Comparison of ENCODE assay signal across 4 cellular contexts in the genomic region with DNA sequence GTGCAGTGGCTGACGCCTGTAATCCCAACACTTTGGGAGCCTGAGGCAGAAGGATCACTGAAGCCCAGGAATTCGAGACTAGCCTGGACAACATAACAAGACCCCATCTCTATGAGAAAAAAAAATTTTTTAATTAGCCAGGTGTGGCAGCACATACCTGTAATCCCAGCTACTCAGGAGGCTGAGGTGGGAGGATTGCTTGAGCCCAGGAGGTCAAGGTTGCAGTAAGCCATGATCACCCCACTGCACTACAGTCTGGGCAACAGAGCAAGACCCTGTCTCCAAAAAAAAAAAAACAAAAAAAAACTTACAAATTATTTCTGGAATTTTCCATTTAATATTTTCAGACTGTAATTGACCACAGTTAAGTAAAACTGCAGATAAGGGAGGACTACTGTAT.
A peak's percentile ranks its signal among the peaks of the same experiment; 100 is the strongest.
TF ChIP-seq lines count a peak whose summit lies in the region.

No MANE protein-coding gene starts in this region.

TF ChIP-seq in SK-N-SH treated with all-trans-retinoic acid at 6 μM for 48 hours, 23 proteins besides CTCF, POLR2A, EP300 and RAD21:
- TF ChIP-seq ISL1 (CRISPR knock-in tag; IDR thresholded peaks at IDR 0.05) = 0 out of 2 replicates have a peak, but pooled peaks have one; percentile 29
TF ChIP-seq in SK-N-SH treated with all-trans-retinoic acid at 6 μM for 48 hours: peak in this region for 1; not testable (repeated sequence) for 22.

TF ChIP-seq in WTC11, 78 proteins besides CTCF, POLR2A, EP300 and RAD21:
- peak; percentile 86 for TF ChIP-seq ZNF121 (CRISPR knock-in tag; IDR thresholded peaks at IDR 0.05)

TF ChIP-seq in K562, 482 proteins besides CTCF, POLR2A, EP300 and RAD21:
- TF ChIP-seq ZNF121 (CRISPR knock-in tag; conservative IDR thresholded peaks at IDR 0.05) (peak; percentile 71), RFX5 (IDR thresholded peaks at IDR 0.05; ENCODE audit: low read depth, low read length) (0 out of 2 replicates have a peak, but pooled peaks have one; percentile 10)

TF ChIP-seq in HepG2, 621 proteins besides CTCF, POLR2A, EP300 and RAD21:
- TF ChIP-seq ZNF121 (CRISPR knock-in tag; IDR thresholded peaks at IDR 0.05) = peak; percentile 50; the same call in 1 of the 2 replicates
- TF ChIP-seq, protein P1, sequence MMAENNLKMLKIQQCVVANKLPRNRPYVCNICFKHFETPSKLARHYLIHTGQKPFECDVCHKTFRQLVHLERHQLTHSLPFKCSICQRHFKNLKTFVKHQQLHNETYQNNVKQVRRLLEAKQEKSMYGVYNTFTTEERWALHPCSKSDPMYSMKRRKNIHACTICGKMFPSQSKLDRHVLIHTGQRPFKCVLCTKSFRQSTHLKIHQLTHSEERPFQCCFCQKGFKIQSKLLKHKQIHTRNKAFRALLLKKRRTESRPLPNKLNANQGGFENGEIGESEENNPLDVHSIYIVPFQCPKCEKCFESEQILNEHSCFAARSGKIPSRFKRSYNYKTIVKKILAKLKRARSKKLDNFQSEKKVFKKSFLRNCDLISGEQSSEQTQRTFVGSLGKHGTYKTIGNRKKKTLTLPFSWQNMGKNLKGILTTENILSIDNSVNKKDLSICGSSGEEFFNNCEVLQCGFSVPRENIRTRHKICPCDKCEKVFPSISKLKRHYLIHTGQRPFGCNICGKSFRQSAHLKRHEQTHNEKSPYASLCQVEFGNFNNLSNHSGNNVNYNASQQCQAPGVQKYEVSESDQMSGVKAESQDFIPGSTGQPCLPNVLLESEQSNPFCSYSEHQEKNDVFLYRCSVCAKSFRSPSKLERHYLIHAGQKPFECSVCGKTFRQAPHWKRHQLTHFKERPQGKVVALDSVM (CRISPR knock-in tag; IDR thresholded peaks at IDR 0.05) = peak; percentile 19; the same call in 1 of the 2 replicates
